ENCODE assay signal across 15 cellular contexts in the genomic region with DNA sequence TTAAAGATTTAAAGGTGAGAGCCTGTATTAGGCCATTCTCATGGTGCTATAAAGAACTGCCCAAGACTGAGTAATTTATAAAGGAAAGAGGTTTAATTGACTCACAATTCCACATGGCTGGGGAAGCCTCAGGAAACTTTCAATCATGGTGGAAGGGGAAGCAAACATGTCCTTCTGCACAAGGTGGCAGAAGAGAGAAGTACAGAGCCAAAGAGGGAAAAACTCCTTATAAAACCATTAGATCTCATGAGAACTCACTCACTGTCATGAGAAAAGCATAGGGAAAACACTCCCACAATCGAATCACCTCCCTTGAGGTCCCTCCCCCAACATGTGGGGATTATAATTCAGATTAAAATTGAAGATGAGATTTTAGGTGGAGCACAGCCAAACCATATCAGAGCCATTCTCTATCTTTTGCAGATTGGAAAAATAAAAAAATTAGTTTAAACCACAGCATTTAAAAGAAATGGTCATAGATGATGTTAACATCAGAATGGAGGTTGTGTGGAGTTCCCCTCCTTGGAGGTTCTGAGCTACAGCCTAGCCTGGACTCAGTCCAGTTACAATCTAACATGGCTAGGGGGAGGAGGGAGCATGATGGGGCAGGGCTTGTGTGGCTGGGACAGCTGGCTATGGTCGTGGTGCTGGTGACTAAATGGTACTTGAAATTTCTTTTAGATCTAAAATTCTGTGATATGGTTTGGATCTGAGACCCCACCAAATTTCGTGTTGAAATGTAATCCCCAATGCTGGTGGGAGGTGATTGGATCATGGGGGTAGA. TPM values are rescaled to one million over a fixed set of nuclear protein-coding genes. Genes with fewer than 3 reads are reported as not detected.
DNase-seq lines count a peak whose midpoint lies in the region; ATAC-seq and TF ChIP-seq lines count a peak whose summit lies in the region.
"Had no signal": no experiment of that assay in that cellular context is flagged by ENCODE, and none has a peak within 500 bp of the region (broad histone marks: within the 10 kb centered on the region; RNA-seq: fewer than 3 reads in every experiment).

No MANE protein-coding gene starts in this region.

- H2AFZ ChIP-seq in smooth muscle cell (ENCODE audit: low read depth): no peak overlapping the region

- H3K9ac ChIP-seq in smooth muscle cell (ENCODE audit: low read depth): peak overlapping the region; percentile 87

- intact Hi-C loops in left ventricle myocardium inferior (cut with micrococcal nuclease): loop anchor here (5.0 kb wide), 1 partner anchor 35 kb away; a partner anchor contains a TSS
- intact Hi-C loops in left ventricle myocardium superior (cut with micrococcal nuclease): no loop called here
- intact Hi-C loops in A673 (cut with micrococcal nuclease; ENCODE audit: unreplicated experiment): no loop called here

- TF ChIP-seq CTCF in left ventricle myocardium inferior (IDR thresholded peaks at IDR 0.05; ENCODE audit: borderline replicate concordance): no peak
- TF ChIP-seq CTCF in WERI-Rb-1 (IDR thresholded peaks at IDR 0.05; ENCODE audit: low read depth, low read length): no peak
- TF ChIP-seq CTCF in fibroblast of mammary gland (conservative IDR thresholded peaks at IDR 0.05; ENCODE audit: control insufficient read depth, insufficient read depth, low read depth, low read length): peak; percentile 14
- TF ChIP-seq CTCF in smooth muscle cell (IDR thresholded peaks at IDR 0.05; ENCODE audit: borderline replicate concordance, insufficient read depth, poor library complexity, severe bottlenecking): peak; percentile 4
- no peak for TF ChIP-seq CTCF in A673 (conservative IDR thresholded peaks at IDR 0.05; ENCODE audit: low read depth, low read length)

- H3K4me1 ChIP-seq in left ventricle myocardium inferior (peaks cover 98% of the 10 kb centered on the region), smooth muscle cell (ENCODE audit: low read depth) (peaks cover 4% of the 10 kb centered on the region), A673 (ENCODE audit: insufficient read depth, low read length, poor library complexity, severe bottlenecking) (no peaks in the 10 kb centered on the region)
- H3K4me1 ChIP-seq: Caco-2 had no signal

- POLR2A ChIA-PET in A673 (lab: Charles Lee; ENCODE audit: low non-redundant PET): no interaction called here

- H3K36me3 ChIP-seq in left ventricle myocardium inferior (no peaks in the 10 kb centered on the region), WERI-Rb-1 (no peaks in the 10 kb centered on the region), smooth muscle cell (ENCODE audit: low read depth) (no peaks in the 10 kb centered on the region), A673 (ENCODE audit: insufficient read depth, low read length, poor library complexity, severe bottlenecking) (no peaks in the 10 kb centered on the region)

- H4K20me1 ChIP-seq in smooth muscle cell (ENCODE audit: low read depth): no peaks in the 10 kb centered on the region

- no peaks in the 10 kb centered on the region for H3K27me3 ChIP-seq in left ventricle myocardium inferior (ENCODE audit: low read depth)
- H3K27me3 ChIP-seq in WERI-Rb-1 (ENCODE audit: insufficient read depth, low read depth, severe bottlenecking): no peaks in the 10 kb centered on the region
- no peaks in the 10 kb centered on the region for H3K27me3 ChIP-seq in smooth muscle cell (ENCODE audit: low read depth)
- no peaks in the 10 kb centered on the region for H3K27me3 ChIP-seq in A673 (replicated peaks; ENCODE audit: insufficient read depth, low read depth, low read length, poor library complexity)

- 86% methylated on average over 3 of the region's 3 CpGs for WGBS in smooth muscle cell (ENCODE audit: low lambda C conversion rate)

- CTCF ChIA-PET in A673 (lab: Charles Lee): no interaction called here

- DNase-seq in left ventricle myocardium inferior (no peak), left ventricle myocardium superior (no peak), WERI-Rb-1 (no peak), fibroblast of mammary gland (ENCODE audit: low read depth) (peak; percentile 60), smooth muscle cell (lab: John Stamatoyannopoulos, UW; ENCODE audit: unreplicated experiment) (no peak), C1 segment of cervical spinal cord (lab: John Stamatoyannopoulos, UW) (no peak), A673 (ENCODE audit: low spot score) (no peak)
- DNase-seq: activated CD4-positive, alpha-beta T cell treated with anti-CD3 and anti-CD28 coated beads, Interleukin-2, amount 50 U/mL, for 1 hour; activated T-cell treated with anti-CD3 and anti-CD28 coated beads, Interleukin-2, amount 50 U/mL, for 4 hours; Caco-2; naive thymus-derived CD8-positive, alpha-beta T cell; SIG-M5; T1000 had no signal

- H3K27ac ChIP-seq in left ventricle myocardium inferior (replicated peaks): peak overlapping the region; percentile 94
- peak overlapping the region; percentile 86 for H3K27ac ChIP-seq in WERI-Rb-1
- H3K27ac ChIP-seq in smooth muscle cell (ENCODE audit: low read depth): peak overlapping the region; percentile 98
- no peak overlapping the region for H3K27ac ChIP-seq in A673 (ENCODE audit: low read depth, low read length, poor library complexity, severe bottlenecking)

- peaks cover 7% of the 10 kb centered on the region for H3F3A ChIP-seq in smooth muscle cell (ENCODE audit: low read depth)

- no peak for ATAC-seq in left ventricle myocardium superior
- ATAC-seq in GM21576 (IDR thresholded peaks at IDR 0.05; ENCODE audit: unreplicated experiment): no peak
- ATAC-seq: activated T-cell treated with anti-CD3 and anti-CD28 coated beads, Interleukin-2, amount 50 U/mL, for 4 hours; esophagus mucosa; naive thymus-derived CD8-positive, alpha-beta T cell had no signal

- H3K4me2 ChIP-seq in smooth muscle cell: no peak overlapping the region

- H3K9me3 ChIP-seq in left ventricle myocardium inferior (replicated peaks): no peaks in the 10 kb centered on the region
- no peaks in the 10 kb centered on the region for H3K9me3 ChIP-seq in WERI-Rb-1 (ENCODE audit: severe bottlenecking)
- no peaks in the 10 kb centered on the region for H3K9me3 ChIP-seq in smooth muscle cell (replicated peaks; ENCODE audit: low read depth)
- H3K9me3 ChIP-seq in A673 (ENCODE audit: low read depth, low read length, poor library complexity, severe bottlenecking): no peaks in the 10 kb centered on the region
- H3K9me3 ChIP-seq: Caco-2 had no signal

- BruUV-seq in A673 (replicated peaks; lab: Mats Ljungman, UMichigan): no TSS peak

- H3K4me3 ChIP-seq in left ventricle myocardium inferior (no peak overlapping the region), WERI-Rb-1 (ENCODE audit: low read depth, low read length) (no peak overlapping the region), fibroblast of mammary gland (ENCODE audit: control insufficient read depth, low read depth, low read length) (no peak overlapping the region), smooth muscle cell (no peak overlapping the region), A673 (ENCODE audit: low read depth, low read length, poor library complexity, severe bottlenecking) (no peak overlapping the region)

- no peaks in the 10 kb centered on the region for H3K79me2 ChIP-seq in smooth muscle cell (ENCODE audit: low read depth)

RNA-seq across cellular contexts. Expression of a gene that starts 33.1 kb away (rescaled TPM):
- 0.80 TPM for total RNA-seq in left ventricle myocardium inferior
- total RNA-seq in left ventricle myocardium superior: 1.1 TPM
- 1.8 and 2.1 TPM in 2 replicates for total RNA-seq in smooth muscle cell
- 3.7 and 4.9 TPM in 2 replicates for polyA plus RNA-seq in smooth muscle cell
- total RNA-seq in A673 (2021): 0.26 and 1.4 TPM in 2 replicates

RNA-seq across cellular contexts. Expression of a gene that starts 36.2 kb away (rescaled TPM):
- total RNA-seq in left ventricle myocardium inferior (35.4 TPM), left ventricle myocardium superior (27.6 TPM), smooth muscle cell (26.5 and 33.6 TPM in 2 replicates), A673 (2021) (23.1 and 24.8 TPM in 2 replicates)
- 44.5 and 59.3 TPM in 2 replicates for polyA plus RNA-seq in smooth muscle cell

RNA-seq across cellular contexts. Expression of a gene that starts 47.4 kb away (rescaled TPM):
- total RNA-seq in left ventricle myocardium inferior (189 TPM), left ventricle myocardium superior (163 TPM), smooth muscle cell (293 and 297 TPM in 2 replicates), A673 (2021) (123 and 126 TPM in 2 replicates)
- 407 and 440 TPM in 2 replicates for polyA plus RNA-seq in smooth muscle cell

RNA-seq across cellular contexts. Expression of a gene that starts 51.5 kb away (rescaled TPM):
- 3.5 TPM for total RNA-seq in left ventricle myocardium inferior
- 1.2 TPM for total RNA-seq in left ventricle myocardium superior
- 0.04 and 0.54 TPM in 2 replicates for total RNA-seq in smooth muscle cell
- 0.39 and 0.73 TPM in 2 replicates for polyA plus RNA-seq in smooth muscle cell
- total RNA-seq in A673 (2021): 0.17 and 0.52 TPM in 2 replicates
- total RNA-seq: activated T-cell treated with anti-CD3 and anti-CD28 coated beads, Interleukin-2, amount 50 U/mL, for 4 hours; Caco-2; naive thymus-derived CD8-positive, alpha-beta T cell had no signal
- polyA plus RNA-seq: naive thymus-derived CD8-positive, alpha-beta T cell had no signal

Comparison
In these comparisons a context has a peak if more than half of its experiments do, and no peak if none do; other contexts are left out.
1. CTCF ChIP-seq: peak in fibroblast of mammary gland (single experiment) and smooth muscle cell (single experiment); none in left ventricle myocardium inferior (single experiment), WERI-Rb-1 (single experiment) and A673 (single experiment).